In genomic region chr20:18191336-18191735, GRCh38 we compare ENCODE assay signal across 23 cellular contexts.
"Had no signal": no experiment of that assay in that cellular context is flagged by ENCODE, and none has a peak within 500 bp of the region (broad histone marks: within the 10 kb centered on the region; RNA-seq: fewer than 3 reads in every experiment).

No MANE protein-coding gene starts in this region.

- ATAC-seq: K562, Right ventricle myocardium inferior, SK-N-SH treated with all-trans-retinoic acid at 6 μM for 48 hours had no signal

- H3K4me3 ChIP-seq: K562, SJCRH30 had no signal

- H3K4me1 ChIP-seq: SJCRH30 had no signal

- H3K9me3 ChIP-seq: SJCRH30 had no signal

- DNase-seq: Kasumi-1, MV-4-11, NCI-H1048, NCI-H1105, NCI-H1417, NCI-H1436 treated with DMSO at 0.1 percent for 48 hours, NCI-H1694, NCI-H187 treated with DMSO at 0.1 percent for 48 hours, NCI-H2029 treated with DMSO at 0.1 percent for 48 hours, NCI-H2171 treated with DMSO at 0.1 percent for 48 hours, NCI-H345, NCI-H446 treated with DMSO at 0.1 percent for 48 hours, NCI-H510A treated with DMSO at 0.1 percent for 48 hours, NCI-H526, NCI-H748 treated with DMSO at 0.1 percent for 48 hours, RPMI8226, SHP77 treated with DMSO at 0.1 percent for 48 hours, SJCRH30 had no signal

- H3K27ac ChIP-seq: HL-60, KMS-11, SJCRH30 had no signal

- H3K27me3 ChIP-seq: SJCRH30 had no signal
